In genomic region chr11:126211236-126212088, GRCh38 we compare ENCODE assay signal across 1 cellular context.
TF ChIP-seq lines count a peak whose summit lies in the region.

TSS of gene FAM118B (plus strand) at chr11:126211782. CDS start at chr11:126235002, 23,220 bp downstream.
TSS of gene RPUSD4 (minus strand) at chr11:126211650. CDS start at chr11:126211638, 12 bp downstream.

TF ChIP-seq in GM12878, 131 proteins besides CTCF, POLR2A, EP300 and RAD21 (continued from another document and continues in another):
- TF ChIP-seq ZBTB11 (CRISPR knock-in tag; IDR thresholded peaks at IDR 0.05) (0 out of 2 replicates have a peak, but pooled peaks have one; percentile 23), ZNF217 (IDR thresholded peaks at IDR 0.05) (no peak), CHD1 (IDR thresholded peaks at IDR 0.05; ENCODE audit: low read depth, low read length) (no peak), ZNF384 (IDR thresholded peaks at IDR 0.05; ENCODE audit: borderline replicate concordance, low read depth, low read length) (peak; percentile 7; the same call in 1 of the 2 replicates), JUND (IDR thresholded peaks at IDR 0.05; ENCODE audit: low read depth, low read length) (no peak), WRNIP1 (IDR thresholded peaks at IDR 0.05; ENCODE audit: borderline replicate concordance, low read depth, low read length) (no peak), ZNF687 (IDR thresholded peaks at IDR 0.05) (no peak), NKRF (conservative IDR thresholded peaks at IDR 0.05) (peak; percentile 97), NR2F1 (conservative IDR thresholded peaks at IDR 0.05) (no peak), CEBPZ (IDR thresholded peaks at IDR 0.05; ENCODE audit: low read depth, low read length) (no peak), RFX5 (IDR thresholded peaks at IDR 0.05; ENCODE audit: low read depth, low read length) (no peak), MAX (IDR thresholded peaks at IDR 0.05; ENCODE audit: low read depth, low read length) (peak; percentile 100), HCFC1 (IDR thresholded peaks at IDR 0.05; ENCODE audit: low read length) (peak; percentile 64), CEBPB (IDR thresholded peaks at IDR 0.05; ENCODE audit: borderline replicate concordance in 1 of 2, low read depth in 2 of 2, low read length in 2 of 2) (no peak), BHLHE40 (IDR thresholded peaks at IDR 0.05; ENCODE audit: borderline replicate concordance in 1 of 2, low read depth in 2 of 2, low read length in 1 of 2) (peak; percentile 54 to 88; a peak in 3 of 4 replicates), ATF2 (IDR thresholded peaks at IDR 0.05; ENCODE audit: low read length) (no peak), KAT2A (conservative IDR thresholded peaks at IDR 0.05; ENCODE audit: control insufficient read depth, low read depth, low read length) (no peak), ZZZ3 (IDR thresholded peaks at IDR 0.05; ENCODE audit: control insufficient read depth, insufficient read length, low read depth) (no peak), USF2 (IDR thresholded peaks at IDR 0.05; ENCODE audit: borderline replicate concordance, low read depth, low read length) (peak; percentile 100), RCOR1 (conservative IDR thresholded peaks at IDR 0.05; ENCODE audit: low read depth, low read length) (0 out of 2 replicates have a peak, but pooled peaks have one; percentile 45), SUZ12 (IDR thresholded peaks at IDR 0.05; ENCODE audit: unreplicated experiment) (no peak), SMAD5 (IDR thresholded peaks at IDR 0.05; ENCODE audit: low read depth) (peak; percentile 78; the same call in 1 of the 2 replicates), BMI1 (IDR thresholded peaks at IDR 0.05; ENCODE audit: borderline replicate concordance) (no peak), LARP7 (IDR thresholded peaks at IDR 0.05) (0 out of 2 replicates have a peak, but pooled peaks have one; percentile 40), BACH1 (IDR thresholded peaks at IDR 0.05; ENCODE audit: borderline replicate concordance) (no peak), HDAC2 (IDR thresholded peaks at IDR 0.05) (no peak), SRF (IDR thresholded peaks at IDR 0.05; ENCODE audit: low read depth in 2 of 2, low read length in 2 of 2) (no peak), MYC (IDR thresholded peaks at IDR 0.05; ENCODE audit: insufficient read depth, insufficient read length, insufficient replicate concordance, low read length, severe bottlenecking) (no peak), BCL3 (IDR thresholded peaks at IDR 0.05; ENCODE audit: borderline replicate concordance, insufficient read depth, low read depth, low read length, poor library complexity, severe bottlenecking) (no peak), BCLAF1 (IDR thresholded peaks at IDR 0.05) (no peak), PAX5 (IDR thresholded peaks at IDR 0.05; ENCODE audit: borderline replicate concordance, low read depth, low read length) (no peak), ZBED1 (IDR thresholded peaks at IDR 0.05; ENCODE audit: borderline replicate concordance) (no peak), RBBP5 (conservative IDR thresholded peaks at IDR 0.05) (no peak)
